1 cellular context compared by ENCODE assay signal in the genomic region with DNA sequence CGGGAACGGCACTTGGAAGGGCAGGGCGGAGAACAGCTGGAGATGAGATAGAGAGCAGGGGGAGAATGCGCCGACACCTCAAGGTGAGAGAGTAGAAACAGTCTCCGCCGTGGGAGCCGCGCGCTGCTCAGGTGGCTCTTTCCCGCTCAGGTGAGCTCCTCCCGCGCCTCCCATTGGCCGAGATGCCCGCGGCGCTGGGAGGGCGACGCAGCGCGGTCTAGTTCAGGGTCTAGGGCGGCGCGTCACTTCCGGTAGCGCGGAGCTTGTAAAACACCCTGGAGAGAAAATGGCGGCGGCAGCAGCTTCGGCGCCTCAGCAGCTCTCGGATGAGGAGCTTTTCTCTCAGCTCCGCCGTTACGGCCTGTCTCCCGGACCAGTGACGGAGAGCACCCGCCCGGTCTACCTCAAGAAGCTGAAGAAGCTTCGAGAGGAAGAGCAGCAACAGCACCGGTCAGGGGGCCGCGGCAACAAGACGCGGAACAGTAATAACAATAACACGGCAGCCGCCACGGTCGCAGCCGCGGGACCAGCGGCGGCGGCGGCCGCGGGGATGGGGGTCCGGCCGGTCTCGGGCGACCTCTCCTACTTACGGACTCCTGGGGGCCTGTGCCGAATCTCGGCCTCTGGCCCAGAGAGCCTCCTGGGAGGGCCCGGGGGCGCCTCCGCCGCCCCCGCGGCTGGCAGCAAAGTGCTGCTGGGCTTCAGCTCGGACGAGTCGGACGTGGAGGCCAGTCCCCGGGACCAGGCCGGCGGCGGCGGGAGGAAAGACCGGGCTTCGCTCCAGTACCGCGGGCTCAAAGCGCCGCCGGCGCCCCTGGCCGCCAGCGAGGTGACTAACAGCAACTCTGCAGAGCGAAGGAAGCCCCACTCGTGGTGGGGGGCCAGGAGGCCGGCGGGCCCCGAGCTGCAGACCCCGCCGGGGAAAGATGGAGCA.
TF ChIP-seq lines count a peak whose summit lies in the region.

A gene (plus strand): TSS at position 273 of the 934 bp plus-strand sequence. CDS start 14 bp downstream, at position 287.

TF ChIP-seq in HepG2, 621 proteins besides CTCF, POLR2A, EP300 and RAD21 (continues in another document):
- TF ChIP-seq, protein P1, sequence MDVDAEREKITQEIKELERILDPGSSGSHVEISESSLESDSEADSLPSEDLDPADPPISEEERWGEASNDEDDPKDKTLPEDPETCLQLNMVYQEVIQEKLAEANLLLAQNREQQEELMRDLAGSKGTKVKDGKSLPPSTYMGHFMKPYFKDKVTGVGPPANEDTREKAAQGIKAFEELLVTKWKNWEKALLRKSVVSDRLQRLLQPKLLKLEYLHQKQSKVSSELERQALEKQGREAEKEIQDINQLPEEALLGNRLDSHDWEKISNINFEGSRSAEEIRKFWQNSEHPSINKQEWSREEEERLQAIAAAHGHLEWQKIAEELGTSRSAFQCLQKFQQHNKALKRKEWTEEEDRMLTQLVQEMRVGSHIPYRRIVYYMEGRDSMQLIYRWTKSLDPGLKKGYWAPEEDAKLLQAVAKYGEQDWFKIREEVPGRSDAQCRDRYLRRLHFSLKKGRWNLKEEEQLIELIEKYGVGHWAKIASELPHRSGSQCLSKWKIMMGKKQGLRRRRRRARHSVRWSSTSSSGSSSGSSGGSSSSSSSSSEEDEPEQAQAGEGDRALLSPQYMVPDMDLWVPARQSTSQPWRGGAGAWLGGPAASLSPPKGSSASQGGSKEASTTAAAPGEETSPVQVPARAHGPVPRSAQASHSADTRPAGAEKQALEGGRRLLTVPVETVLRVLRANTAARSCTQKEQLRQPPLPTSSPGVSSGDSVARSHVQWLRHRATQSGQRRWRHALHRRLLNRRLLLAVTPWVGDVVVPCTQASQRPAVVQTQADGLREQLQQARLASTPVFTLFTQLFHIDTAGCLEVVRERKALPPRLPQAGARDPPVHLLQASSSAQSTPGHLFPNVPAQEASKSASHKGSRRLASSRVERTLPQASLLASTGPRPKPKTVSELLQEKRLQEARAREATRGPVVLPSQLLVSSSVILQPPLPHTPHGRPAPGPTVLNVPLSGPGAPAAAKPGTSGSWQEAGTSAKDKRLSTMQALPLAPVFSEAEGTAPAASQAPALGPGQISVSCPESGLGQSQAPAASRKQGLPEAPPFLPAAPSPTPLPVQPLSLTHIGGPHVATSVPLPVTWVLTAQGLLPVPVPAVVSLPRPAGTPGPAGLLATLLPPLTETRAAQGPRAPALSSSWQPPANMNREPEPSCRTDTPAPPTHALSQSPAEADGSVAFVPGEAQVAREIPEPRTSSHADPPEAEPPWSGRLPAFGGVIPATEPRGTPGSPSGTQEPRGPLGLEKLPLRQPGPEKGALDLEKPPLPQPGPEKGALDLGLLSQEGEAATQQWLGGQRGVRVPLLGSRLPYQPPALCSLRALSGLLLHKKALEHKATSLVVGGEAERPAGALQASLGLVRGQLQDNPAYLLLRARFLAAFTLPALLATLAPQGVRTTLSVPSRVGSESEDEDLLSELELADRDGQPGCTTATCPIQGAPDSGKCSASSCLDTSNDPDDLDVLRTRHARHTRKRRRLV (CRISPR knock-in tag; IDR thresholded peaks at IDR 0.05): peak; percentile 97
- TF ChIP-seq ZNF703 (CRISPR knock-in tag; IDR thresholded peaks at IDR 0.05; ENCODE audit: borderline replicate concordance): peak; percentile 92
- TF ChIP-seq CC2D1A (CRISPR knock-in tag; IDR thresholded peaks at IDR 0.05): peak; percentile 99
- TF ChIP-seq ZNF570 (CRISPR knock-in tag; IDR thresholded peaks at IDR 0.05; ENCODE audit: borderline replicate concordance): peak; percentile 98
- TF ChIP-seq SMARCE1 (IDR thresholded peaks at IDR 0.05; ENCODE audit: borderline replicate concordance): no peak
- peak; percentile 99 for TF ChIP-seq ZNF724P (CRISPR knock-in tag; IDR thresholded peaks at IDR 0.05; ENCODE audit: borderline replicate concordance)
- peak; percentile 99 for TF ChIP-seq ZNF431 (CRISPR knock-in tag; IDR thresholded peaks at IDR 0.05; ENCODE audit: borderline replicate concordance, low read depth)
- peak; percentile 99 for TF ChIP-seq ZEB1 (IDR thresholded peaks at IDR 0.05; ENCODE audit: insufficient replicate concordance, low read depth)
- peak; percentile 80 for TF ChIP-seq ZFY (CRISPR knock-in tag; IDR thresholded peaks at IDR 0.05)
- TF ChIP-seq ZBTB3 (CRISPR knock-in tag; IDR thresholded peaks at IDR 0.05; ENCODE audit: borderline replicate concordance, low read depth): peak; percentile 89; the same call in 1 of the 2 replicates
- TF ChIP-seq KDM6A (CRISPR knock-in tag; IDR thresholded peaks at IDR 0.05; ENCODE audit: low read depth): no peak
- TF ChIP-seq, protein P2, sequence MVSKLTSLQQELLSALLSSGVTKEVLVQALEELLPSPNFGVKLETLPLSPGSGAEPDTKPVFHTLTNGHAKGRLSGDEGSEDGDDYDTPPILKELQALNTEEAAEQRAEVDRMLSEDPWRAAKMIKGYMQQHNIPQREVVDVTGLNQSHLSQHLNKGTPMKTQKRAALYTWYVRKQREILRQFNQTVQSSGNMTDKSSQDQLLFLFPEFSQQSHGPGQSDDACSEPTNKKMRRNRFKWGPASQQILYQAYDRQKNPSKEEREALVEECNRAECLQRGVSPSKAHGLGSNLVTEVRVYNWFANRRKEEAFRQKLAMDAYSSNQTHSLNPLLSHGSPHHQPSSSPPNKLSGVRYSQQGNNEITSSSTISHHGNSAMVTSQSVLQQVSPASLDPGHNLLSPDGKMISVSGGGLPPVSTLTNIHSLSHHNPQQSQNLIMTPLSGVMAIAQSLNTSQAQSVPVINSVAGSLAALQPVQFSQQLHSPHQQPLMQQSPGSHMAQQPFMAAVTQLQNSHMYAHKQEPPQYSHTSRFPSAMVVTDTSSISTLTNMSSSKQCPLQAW (CRISPR knock-in tag; IDR thresholded peaks at IDR 0.05): peak; percentile 95
- TF ChIP-seq MATR3 (CRISPR knock-in tag; IDR thresholded peaks at IDR 0.05): no peak
- TF ChIP-seq, protein P3, sequence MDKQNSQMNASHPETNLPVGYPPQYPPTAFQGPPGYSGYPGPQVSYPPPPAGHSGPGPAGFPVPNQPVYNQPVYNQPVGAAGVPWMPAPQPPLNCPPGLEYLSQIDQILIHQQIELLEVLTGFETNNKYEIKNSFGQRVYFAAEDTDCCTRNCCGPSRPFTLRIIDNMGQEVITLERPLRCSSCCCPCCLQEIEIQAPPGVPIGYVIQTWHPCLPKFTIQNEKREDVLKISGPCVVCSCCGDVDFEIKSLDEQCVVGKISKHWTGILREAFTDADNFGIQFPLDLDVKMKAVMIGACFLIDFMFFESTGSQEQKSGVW (CRISPR knock-in tag; IDR thresholded peaks at IDR 0.05; ENCODE audit: borderline replicate concordance): peak; percentile 98; the same call in 1 of the 2 replicates
- TF ChIP-seq FOXM1 (CRISPR knock-in tag; IDR thresholded peaks at IDR 0.05): peak; percentile 96
- no peak for TF ChIP-seq MBNL3 (CRISPR knock-in tag; conservative IDR thresholded peaks at IDR 0.05)
- peak; percentile 96; the same call in 1 of the 2 replicates for TF ChIP-seq ZNF572 (CRISPR knock-in tag; IDR thresholded peaks at IDR 0.05)
- peak; percentile 83 for TF ChIP-seq PHF20 (CRISPR knock-in tag; IDR thresholded peaks at IDR 0.05)
- TF ChIP-seq SIN3B (IDR thresholded peaks at IDR 0.05; ENCODE audit: low read length): peak; percentile 57; the same call in 1 of the 2 replicates
- TF ChIP-seq SOX13 (IDR thresholded peaks at IDR 0.05): no peak
- peak in 1 of 2 experiments; percentile 54; a peak in 2 of 4 replicates for TF ChIP-seq SOX13 (CRISPR knock-in tag; conservative IDR thresholded peaks at IDR 0.05 in 1 of 2, IDR thresholded peaks at IDR 0.05 in 1 of 2)
- peak; percentile 92; the same call in 1 of the 2 replicates for TF ChIP-seq MED13 (CRISPR knock-in tag; IDR thresholded peaks at IDR 0.05)
- TF ChIP-seq PHF5A (CRISPR knock-in tag; IDR thresholded peaks at IDR 0.05; ENCODE audit: low read depth, unreplicated experiment): peak; percentile 57
- no peak for TF ChIP-seq NFE2L2 (IDR thresholded peaks at IDR 0.05; ENCODE audit: low read length)
- peak; percentile 87; the same call in 1 of the 2 replicates for TF ChIP-seq ETV6 (CRISPR knock-in tag; conservative IDR thresholded peaks at IDR 0.05)
- TF ChIP-seq RXRB (CRISPR knock-in tag; IDR thresholded peaks at IDR 0.05; ENCODE audit: borderline replicate concordance): peak; percentile 88
- TF ChIP-seq SIN3A (IDR thresholded peaks at IDR 0.05; ENCODE audit: borderline replicate concordance, low read depth, low read length): 0 out of 2 replicates have a peak, but pooled peaks have one; percentile 37
- TF ChIP-seq, protein P4, sequence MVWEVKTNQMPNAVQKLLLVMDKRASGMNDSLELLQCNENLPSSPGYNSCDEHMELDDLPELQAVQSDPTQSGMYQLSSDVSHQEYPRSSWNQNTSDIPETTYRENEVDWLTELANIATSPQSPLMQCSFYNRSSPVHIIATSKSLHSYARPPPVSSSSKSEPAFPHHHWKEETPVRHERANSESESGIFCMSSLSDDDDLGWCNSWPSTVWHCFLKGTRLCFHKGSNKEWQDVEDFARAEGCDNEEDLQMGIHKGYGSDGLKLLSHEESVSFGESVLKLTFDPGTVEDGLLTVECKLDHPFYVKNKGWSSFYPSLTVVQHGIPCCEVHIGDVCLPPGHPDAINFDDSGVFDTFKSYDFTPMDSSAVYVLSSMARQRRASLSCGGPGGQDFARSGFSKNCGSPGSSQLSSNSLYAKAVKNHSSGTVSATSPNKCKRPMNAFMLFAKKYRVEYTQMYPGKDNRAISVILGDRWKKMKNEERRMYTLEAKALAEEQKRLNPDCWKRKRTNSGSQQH (CRISPR knock-in tag; IDR thresholded peaks at IDR 0.05; ENCODE audit: low read depth): no peak; the same call in 1 of the 2 replicates
- TF ChIP-seq DNMT1 (CRISPR knock-in tag; IDR thresholded peaks at IDR 0.05): peak; percentile 89
- TF ChIP-seq GATA4 (IDR thresholded peaks at IDR 0.05; ENCODE audit: borderline replicate concordance, low read depth): peak; percentile 50; the same call in 1 of the 2 replicates
- TF ChIP-seq ZFP41 (CRISPR knock-in tag; IDR thresholded peaks at IDR 0.05; ENCODE audit: borderline replicate concordance): peak; percentile 100
- TF ChIP-seq, protein P5, sequence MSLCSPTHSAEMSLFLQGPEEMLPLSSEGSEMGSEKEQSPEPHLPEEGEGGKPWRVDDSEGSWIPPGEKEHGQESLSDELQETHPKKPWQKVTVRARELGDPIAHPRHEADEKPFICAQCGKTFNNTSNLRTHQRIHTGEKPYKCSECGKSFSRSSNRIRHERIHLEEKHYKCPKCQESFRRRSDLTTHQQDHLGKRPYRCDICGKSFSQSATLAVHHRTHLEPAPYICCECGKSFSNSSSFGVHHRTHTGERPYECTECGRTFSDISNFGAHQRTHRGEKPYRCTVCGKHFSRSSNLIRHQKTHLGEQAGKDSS (CRISPR knock-in tag; IDR thresholded peaks at IDR 0.05; ENCODE audit: borderline replicate concordance, low read depth): peak; percentile 96; the same call in 1 of the 2 replicates
- TF ChIP-seq ARNTL (CRISPR knock-in tag; IDR thresholded peaks at IDR 0.05): peak; percentile 80; the same call in 1 of the 2 replicates
- TF ChIP-seq XBP1 (CRISPR knock-in tag; IDR thresholded peaks at IDR 0.05): peak; percentile 97
- TF ChIP-seq, protein P6, sequence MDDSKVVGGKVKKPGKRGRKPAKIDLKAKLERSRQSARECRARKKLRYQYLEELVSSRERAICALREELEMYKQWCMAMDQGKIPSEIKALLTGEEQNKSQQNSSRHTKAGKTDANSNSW (CRISPR knock-in tag; IDR thresholded peaks at IDR 0.05; ENCODE audit: borderline replicate concordance): peak; percentile 100; the same call in 1 of the 2 replicates
- TF ChIP-seq SMARCC2 (IDR thresholded peaks at IDR 0.05): no peak
- peak; percentile 99 for TF ChIP-seq ZFP36L1 (CRISPR knock-in tag; IDR thresholded peaks at IDR 0.05)
- TF ChIP-seq RBM39 (IDR thresholded peaks at IDR 0.05; ENCODE audit: low read depth, low read length, poor library complexity, severe bottlenecking): peak; percentile 73
- TF ChIP-seq SOX5 (CRISPR knock-in tag; IDR thresholded peaks at IDR 0.05; ENCODE audit: borderline replicate concordance): peak; percentile 81
- TF ChIP-seq, protein P7, sequence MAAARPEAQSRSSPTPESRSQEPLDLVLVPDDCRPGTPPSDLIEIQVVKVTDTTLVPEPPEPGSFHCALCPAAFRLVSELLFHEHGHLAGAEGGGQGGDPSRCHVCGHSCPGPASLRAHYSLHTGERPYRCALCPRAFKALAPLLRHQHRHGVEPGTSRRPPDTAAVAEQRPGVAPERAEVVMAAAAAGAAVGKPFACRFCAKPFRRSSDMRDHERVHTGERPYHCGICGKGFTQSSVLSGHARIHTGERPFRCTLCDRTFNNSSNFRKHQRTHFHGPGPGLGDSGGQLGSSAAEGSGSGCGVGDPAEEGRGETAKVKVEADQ (CRISPR knock-in tag; IDR thresholded peaks at IDR 0.05; ENCODE audit: borderline replicate concordance): peak; percentile 96; the same call in 1 of the 2 replicates
- peak; percentile 92 for TF ChIP-seq NFYC (CRISPR knock-in tag; IDR thresholded peaks at IDR 0.05)
- peak; percentile 98 for TF ChIP-seq TBX2 (CRISPR knock-in tag; IDR thresholded peaks at IDR 0.05; ENCODE audit: borderline replicate concordance)
- TF ChIP-seq, protein P8, sequence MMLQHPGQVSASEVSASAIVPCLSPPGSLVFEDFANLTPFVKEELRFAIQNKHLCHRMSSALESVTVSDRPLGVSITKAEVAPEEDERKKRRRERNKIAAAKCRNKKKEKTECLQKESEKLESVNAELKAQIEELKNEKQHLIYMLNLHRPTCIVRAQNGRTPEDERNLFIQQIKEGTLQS (CRISPR knock-in tag; IDR thresholded peaks at IDR 0.05): peak; percentile 77
- TF ChIP-seq ZIK1 (CRISPR knock-in tag; IDR thresholded peaks at IDR 0.05; ENCODE audit: borderline replicate concordance, low read depth): peak; percentile 100
- TF ChIP-seq, protein P9, sequence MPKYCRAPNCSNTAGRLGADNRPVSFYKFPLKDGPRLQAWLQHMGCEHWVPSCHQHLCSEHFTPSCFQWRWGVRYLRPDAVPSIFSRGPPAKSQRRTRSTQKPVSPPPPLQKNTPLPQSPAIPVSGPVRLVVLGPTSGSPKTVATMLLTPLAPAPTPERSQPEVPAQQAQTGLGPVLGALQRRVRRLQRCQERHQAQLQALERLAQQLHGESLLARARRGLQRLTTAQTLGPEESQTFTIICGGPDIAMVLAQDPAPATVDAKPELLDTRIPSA (CRISPR knock-in tag; IDR thresholded peaks at IDR 0.05; ENCODE audit: borderline replicate concordance): peak; percentile 99
- peak; percentile 79 for TF ChIP-seq NR2C2 (CRISPR knock-in tag; IDR thresholded peaks at IDR 0.05; ENCODE audit: borderline replicate concordance)
- peak; percentile 89 for TF ChIP-seq POLR2AphosphoS5 (IDR thresholded peaks at IDR 0.05; ENCODE audit: low read depth, low read length)
- peak; percentile 84; the same call in 1 of the 2 replicates for TF ChIP-seq SIX4 (CRISPR knock-in tag; IDR thresholded peaks at IDR 0.05)
- peak; percentile 93 for TF ChIP-seq JUNB (CRISPR knock-in tag; IDR thresholded peaks at IDR 0.05; ENCODE audit: borderline replicate concordance)
- TF ChIP-seq TOE1 (CRISPR knock-in tag; IDR thresholded peaks at IDR 0.05): peak; percentile 98
- peak; percentile 99 for TF ChIP-seq ZNF446 (CRISPR knock-in tag; IDR thresholded peaks at IDR 0.05)
- no peak for TF ChIP-seq SRSF4 (IDR thresholded peaks at IDR 0.05; ENCODE audit: low read depth, low read length, poor library complexity, severe bottlenecking)
- peak; percentile 95 for TF ChIP-seq TAF1 (CRISPR knock-in tag; IDR thresholded peaks at IDR 0.05)
- peak; percentile 80 for TF ChIP-seq KDM5A (IDR thresholded peaks at IDR 0.05; ENCODE audit: borderline replicate concordance, low read length)
